Comparison of ENCODE assay signal across 8 cellular contexts in genomic region chr9:95317893-95318211, GRCh38. TPM values are rescaled to one million over a fixed set of nuclear protein-coding genes. Genes with fewer than 3 reads are reported as not detected.
DNase-seq lines count a peak whose midpoint lies in the region; ATAC-seq and TF ChIP-seq lines count a peak whose summit lies in the region.

No MANE protein-coding gene starts in this region.

- CTCF ChIA-PET in activated CD4-positive, alpha-beta T cell treated with anti-CD3 and anti-CD28 coated beads for 36 hours (lab: Charles Lee), result interaction anchor here (0.6 to 0.8 kb wide), 3 partner anchors 138 to 1368 kb away, joined by 3 to 4 read pairs (median 3); no protein-coding TSS in a partner anchor

- no peak for TF ChIP-seq CTCF in kidney epithelial cell (IDR thresholded peaks at IDR 0.05; ENCODE audit: insufficient read depth, low read length, poor library complexity, severe bottlenecking)
- TF ChIP-seq CTCF in suprapubic skin (IDR thresholded peaks at IDR 0.05), result no peak

- intact Hi-C loops in activated CD4-positive, alpha-beta T cell treated with anti-CD3 and anti-CD28 coated beads for 36 hours (cut with DNase I, micrococcal nuclease), result loop anchor here (1.0 to 5.0 kb wide), 10 partner anchors 109 to 1866 kb away; partner anchors contain the start of genes AOPEP (in 1 of the 2), ERCC6L2 (in 1 of the 2), FAM120A (in 1 of the 2) and FAM120AOS (in 1 of the 2)

- H3K36me3 ChIP-seq in adipocyte (ENCODE audit: control insufficient read depth, insufficient read depth, low read length, severe bottlenecking) (no peaks in the 10 kb centered on the region), kidney epithelial cell (ENCODE audit: control insufficient read depth, insufficient read depth, low read length) (no peaks in the 10 kb centered on the region), suprapubic skin (no peaks in the 10 kb centered on the region)

- H3K27ac Mint-ChIP-seq in activated CD4-positive, alpha-beta T cell treated with anti-CD3 and anti-CD28 coated beads for 36 hours, result peak overlapping the region; percentile 95

- POLR2A ChIA-PET in activated CD4-positive, alpha-beta T cell treated with anti-CD3 and anti-CD28 coated beads for 36 hours (lab: Charles Lee), result no interaction called here

- H3K9me3 ChIP-seq in adipocyte (ENCODE audit: control insufficient read depth, low read length) (no peaks in the 10 kb centered on the region), suprapubic skin (no peaks in the 10 kb centered on the region)

- peaks cover 4% of the 10 kb centered on the region for H3K27me3 Mint-ChIP-seq in activated CD4-positive, alpha-beta T cell treated with anti-CD3 and anti-CD28 coated beads for 36 hours

- H3K4me1 Mint-ChIP-seq in activated CD4-positive, alpha-beta T cell treated with anti-CD3 and anti-CD28 coated beads for 36 hours, result peaks cover 15% of the 10 kb centered on the region

- no peak for ATAC-seq in activated CD4-positive, alpha-beta T cell treated with anti-CD3 and anti-CD28 coated beads for 36 hours
- ATAC-seq in HG03108 (IDR thresholded peaks at IDR 0.05; ENCODE audit: unreplicated experiment) (no peak), HG03565 (IDR thresholded peaks at IDR 0.05; ENCODE audit: unreplicated experiment) (no peak)

- H3K4me1 ChIP-seq in adipocyte (ENCODE audit: control insufficient read depth, insufficient read depth, low read length), result peaks cover 5% of the 10 kb centered on the region
- peaks cover 7% of the 10 kb centered on the region for H3K4me1 ChIP-seq in suprapubic skin

- peak overlapping the region; percentile 85 for H3K4me3 Mint-ChIP-seq in activated CD4-positive, alpha-beta T cell treated with anti-CD3 and anti-CD28 coated beads for 36 hours

- 6% methylated on average over 10 of the region's 10 CpGs for WGBS in suprapubic skin

- peak overlapping the region; percentile 95 for H3K4me3 ChIP-seq in adipocyte (ENCODE audit: low read length)
- peak overlapping the region; percentile 97 for H3K4me3 ChIP-seq in kidney epithelial cell (ENCODE audit: low read depth, low read length)
- H3K4me3 ChIP-seq in suprapubic skin, result peak overlapping the region; percentile 95

- peak overlapping the region; percentile 91 for H3K27ac ChIP-seq in suprapubic skin

- DNase-seq in activated CD4-positive, alpha-beta T cell treated with anti-CD3 and anti-CD28 coated beads for 36 hours, result no peak
- DNase-seq in activated CD4-positive, alpha-beta T cell treated with anti-CD3 and anti-CD28 coated beads, Interleukin-2, amount 50 U/mL, for 4 hours, result no peak
- DNase-seq in adipocyte (ENCODE audit: low read depth) (no peak), kidney epithelial cell (ENCODE audit: low read depth) (no peak), suprapubic skin (ENCODE audit: low spot score in 2 of 2) (no peak), hippocampal formation (lab: John Stamatoyannopoulos, UW) (no peak)

- no peaks in the 10 kb centered on the region for H3K9me3 Mint-ChIP-seq in activated CD4-positive, alpha-beta T cell treated with anti-CD3 and anti-CD28 coated beads for 36 hours (ENCODE audit: low read depth)

- H3K9ac ChIP-seq in adipocyte (ENCODE audit: low read length), result peak overlapping the region; percentile 95

- peaks cover 4% of the 10 kb centered on the region for H3K36me3 Mint-ChIP-seq in activated CD4-positive, alpha-beta T cell treated with anti-CD3 and anti-CD28 coated beads for 36 hours (ENCODE audit: low read depth)

- no peak for TF ChIP-seq POLR2A in suprapubic skin (IDR thresholded peaks at IDR 0.05)

- no peak for TF ChIP-seq EP300 in suprapubic skin (IDR thresholded peaks at IDR 0.05)

- H3K27me3 ChIP-seq in adipocyte (replicated peaks; ENCODE audit: control insufficient read depth, insufficient read depth, low read length), result no peaks in the 10 kb centered on the region
- no peaks in the 10 kb centered on the region for H3K27me3 ChIP-seq in kidney epithelial cell (ENCODE audit: control insufficient read depth, insufficient read depth, low read length)
- no peaks in the 10 kb centered on the region for H3K27me3 ChIP-seq in suprapubic skin

RNA-seq across cellular contexts. Expression of gene FANCC, which starts 0.3 kb away (rescaled TPM):
- total RNA-seq in activated CD4-positive, alpha-beta T cell treated with anti-CD3 and anti-CD28 coated beads for 36 hours, result 10 to 100 TPM; 15.9 to 16.7 TPM
- total RNA-seq in kidney epithelial cell (6.1 and 7.0 TPM in 2 replicates), suprapubic skin (10 to 100 TPM in 1 of 4 donors, 1 to 10 TPM in 3; 7.7 to 27.8 (median 9.0) TPM)
